ENCODE assay signal across 11 cellular contexts in genomic region chr2:232433621-232434020, GRCh38. TPM values are rescaled to one million over a fixed set of nuclear protein-coding genes. Genes with fewer than 3 reads are reported as not detected.
"Had no signal": no experiment of that assay in that cellular context is flagged by ENCODE, and none has a peak within 500 bp of the region (broad histone marks: within the 10 kb centered on the region; RNA-seq: fewer than 3 reads in every experiment).

No MANE protein-coding gene starts in this region.

RNA-seq across cellular contexts. Expression of gene ALPI, which starts 22.3 kb away (rescaled TPM):
- total RNA-seq: activated CD4-positive, alpha-beta memory T cell treated with anti-CD3 and anti-CD28 coated beads for 36 hours; activated CD4-positive, alpha-beta T cell treated with anti-CD3 and anti-CD28 coated beads, Interleukin-2, amount 10 ng/mL, durations not matched to agents 7 days and 5 days; activated naive CD4-positive, alpha-beta T cell treated with anti-CD3 and anti-CD28 coated beads, Interleukin-2, amount 50 U/mL, for 72 hours; activated T-cell treated with anti-CD3 and anti-CD28 coated beads, Interleukin-2, amount 50 U/mL, for 4 hours; ascending aorta; body of pancreas; bronchial epithelial cell; Right ventricle myocardium superior; SJCRH30; T-helper 2 cell treated with Interferon-gamma antibody and Interleukin-4, amounts not matched to agents 100 ng/mL and 5 ng/mL, for 36 hours had no signal
- polyA plus RNA-seq: SK-N-SH had no signal

RNA-seq across cellular contexts. Expression of gene ALPG, which starts 27.0 kb away (rescaled TPM):
- total RNA-seq: activated CD4-positive, alpha-beta memory T cell treated with anti-CD3 and anti-CD28 coated beads for 36 hours; activated CD4-positive, alpha-beta T cell treated with anti-CD3 and anti-CD28 coated beads, Interleukin-2, amount 10 ng/mL, durations not matched to agents 7 days and 5 days; activated naive CD4-positive, alpha-beta T cell treated with anti-CD3 and anti-CD28 coated beads, Interleukin-2, amount 50 U/mL, for 72 hours; activated T-cell treated with anti-CD3 and anti-CD28 coated beads, Interleukin-2, amount 50 U/mL, for 4 hours; ascending aorta; body of pancreas; bronchial epithelial cell; Right ventricle myocardium superior; SJCRH30; T-helper 2 cell treated with Interferon-gamma antibody and Interleukin-4, amounts not matched to agents 100 ng/mL and 5 ng/mL, for 36 hours had no signal
- polyA plus RNA-seq: SK-N-SH had no signal

RNA-seq across cellular contexts. Expression of gene ECEL1, which starts 54.0 kb away (rescaled TPM):
- total RNA-seq: activated CD4-positive, alpha-beta T cell treated with anti-CD3 and anti-CD28 coated beads, Interleukin-2, amount 10 ng/mL, durations not matched to agents 7 days and 5 days; activated naive CD4-positive, alpha-beta T cell treated with anti-CD3 and anti-CD28 coated beads, Interleukin-2, amount 50 U/mL, for 72 hours; bronchial epithelial cell; Right ventricle myocardium superior; SJCRH30 had no signal
- polyA plus RNA-seq: SK-N-SH had no signal

RNA-seq across cellular contexts. Expression of gene ALPP, which starts 55.1 kb away (rescaled TPM):
- total RNA-seq: activated CD4-positive, alpha-beta memory T cell treated with anti-CD3 and anti-CD28 coated beads for 36 hours; activated CD4-positive, alpha-beta T cell treated with anti-CD3 and anti-CD28 coated beads, Interleukin-2, amount 10 ng/mL, durations not matched to agents 7 days and 5 days; activated T-cell treated with anti-CD3 and anti-CD28 coated beads, Interleukin-2, amount 50 U/mL, for 4 hours; ascending aorta; bronchial epithelial cell; Right ventricle myocardium superior; SJCRH30; T-helper 2 cell treated with Interferon-gamma antibody and Interleukin-4, amounts not matched to agents 100 ng/mL and 5 ng/mL, for 36 hours had no signal
- polyA plus RNA-seq: SK-N-SH had no signal
